In the genomic region with DNA sequence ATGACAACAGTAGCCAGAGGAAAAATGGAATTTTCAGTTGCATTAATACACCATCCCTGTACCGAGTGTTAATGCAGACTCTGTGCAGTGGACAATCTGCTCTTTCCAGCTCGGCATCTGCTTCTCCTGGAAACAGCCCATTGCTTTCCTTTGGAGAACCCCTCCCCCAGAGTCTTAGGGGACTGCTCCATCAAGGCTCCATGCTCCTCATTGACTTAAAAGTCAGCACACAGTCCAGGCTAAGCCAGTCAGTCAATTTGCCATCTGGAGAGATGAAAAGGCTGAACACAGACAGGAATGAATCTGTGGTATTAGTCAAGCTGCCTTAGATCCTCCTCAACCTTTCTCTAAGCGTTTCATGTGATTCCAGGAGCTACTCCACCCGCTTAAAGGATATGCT, we compare ENCODE assay signal across 18 cellular contexts. TPM values are rescaled to one million over a fixed set of nuclear protein-coding genes. Genes with fewer than 3 reads are reported as not detected.
DNase-seq lines count a peak whose midpoint lies in the region; ATAC-seq lines count a peak whose summit lies in the region.
"Had no signal": no experiment of that assay in that cellular context is flagged by ENCODE, and none has a peak within 500 bp of the region (broad histone marks: within the 10 kb centered on the region; RNA-seq: fewer than 3 reads in every experiment).

No MANE protein-coding gene starts in this region.

- no peak for ATAC-seq in effector memory CD8-positive, alpha-beta T cell (replicated peaks)
- ATAC-seq: activated T-cell treated with anti-CD3 and anti-CD28 coated beads, Interleukin-2, amount 50 U/mL, for 4 hours; left ventricle myocardium superior had no signal

- intact Hi-C loops in activated CD4-positive, alpha-beta T cell treated with anti-CD3 and anti-CD28 coated beads, Interleukin-2, amount 10 ng/mL, durations not matched to agents 24 days and 14 days (cut with micrococcal nuclease), result no loop called here

- H3K36me3 Mint-ChIP-seq in effector memory CD8-positive, alpha-beta T cell (ENCODE audit: insufficient read depth), result no peaks in the 10 kb centered on the region
- H3K36me3 Mint-ChIP-seq in activated CD4-positive, alpha-beta T cell treated with anti-CD3 and anti-CD28 coated beads, Interleukin-2, amount 10 ng/mL, durations not matched to agents 24 days and 14 days (ENCODE audit: low read depth), result peaks cover 3% of the 10 kb centered on the region
- H3K36me3 Mint-ChIP-seq: CD14-positive monocyte had no signal

- peak overlapping the region; percentile 2 to 19 for H3K27ac Mint-ChIP-seq in effector memory CD8-positive, alpha-beta T cell
- no peak overlapping the region for H3K27ac Mint-ChIP-seq in activated CD4-positive, alpha-beta T cell treated with anti-CD3 and anti-CD28 coated beads, Interleukin-2, amount 10 ng/mL, durations not matched to agents 24 days and 14 days

- DNase-seq in NCI-H2107 treated with DMSO at 0.1 percent for 48 hours (lab: John Stamatoyannopoulos, UW; ENCODE audit: unreplicated experiment), result peak; percentile 87
- no peak for DNase-seq in NCI-H2107 (lab: John Stamatoyannopoulos, UW)
- peak; percentile 98 for DNase-seq in NCI-H82 (lab: John Stamatoyannopoulos, UW)
- no peak for DNase-seq in effector memory CD8-positive, alpha-beta T cell
- DNase-seq in SW480 (ENCODE audit: low spot score), result no peak
- no peak for DNase-seq in COLO668 (lab: John Stamatoyannopoulos, UW; ENCODE audit: unreplicated experiment)
- DNase-seq in activated CD4-positive, alpha-beta T cell treated with anti-CD3 and anti-CD28 coated beads, Interleukin-2, amount 10 ng/mL, durations not matched to agents 24 days and 14 days, result no peak
- DNase-seq: activated CD4-positive, alpha-beta T cell treated with anti-CD3 and anti-CD28 coated beads, Interleukin-2, amount 50 U/mL, for 48 hours; activated naive CD8-positive, alpha-beta T cell treated with anti-CD3 and anti-CD28 coated beads, Interleukin-2, amount 10 ng/mL, durations not matched to agents 7 days and 5 days; activated T-cell treated with anti-CD3 and anti-CD28 coated beads, Interleukin-2, amount 50 U/mL, for 4 hours; esophagus squamous epithelium; left ventricle myocardium superior; NCI-H2029; pancreas; thyroid gland had no signal

- no peak overlapping the region for H3K4me3 Mint-ChIP-seq in effector memory CD8-positive, alpha-beta T cell
- no peak overlapping the region for H3K4me3 Mint-ChIP-seq in activated CD4-positive, alpha-beta T cell treated with anti-CD3 and anti-CD28 coated beads, Interleukin-2, amount 10 ng/mL, durations not matched to agents 24 days and 14 days
- H3K4me3 Mint-ChIP-seq: activated naive CD8-positive, alpha-beta T cell treated with anti-CD3 and anti-CD28 coated beads, Interleukin-2, amount 10 ng/mL, durations not matched to agents 7 days and 5 days; activated T-cell treated with anti-CD3 and anti-CD28 coated beads, Interleukin-2, amount 50 U/mL, for 4 hours; CD14-positive monocyte had no signal

- H3K9me3 Mint-ChIP-seq in effector memory CD8-positive, alpha-beta T cell, result peaks cover 0 to 4% of the 10 kb centered on the region in 2 donors
- H3K9me3 Mint-ChIP-seq in activated CD4-positive, alpha-beta T cell treated with anti-CD3 and anti-CD28 coated beads, Interleukin-2, amount 10 ng/mL, durations not matched to agents 24 days and 14 days, result no peaks in the 10 kb centered on the region
- H3K9me3 Mint-ChIP-seq: activated T-cell treated with anti-CD3 and anti-CD28 coated beads, Interleukin-2, amount 50 U/mL, for 4 hours; CD14-positive monocyte had no signal

- no peaks in the 10 kb centered on the region for H3K27me3 Mint-ChIP-seq in effector memory CD8-positive, alpha-beta T cell
- H3K27me3 Mint-ChIP-seq in activated CD4-positive, alpha-beta T cell treated with anti-CD3 and anti-CD28 coated beads, Interleukin-2, amount 10 ng/mL, durations not matched to agents 24 days and 14 days, result no peaks in the 10 kb centered on the region
- H3K27me3 Mint-ChIP-seq: activated naive CD8-positive, alpha-beta T cell treated with anti-CD3 and anti-CD28 coated beads, Interleukin-2, amount 10 ng/mL, durations not matched to agents 7 days and 5 days had no signal

- H3K27ac ChIP-seq in temporal lobe (ENCODE audit: low read depth, low read length), result peak overlapping the region; percentile 84
- H3K27ac ChIP-seq: 22Rv1, esophagus squamous epithelium, pancreas, thyroid gland had no signal

- peaks cover 51 to 79% of the 10 kb centered on the region in 2 donors for H3K4me1 Mint-ChIP-seq in effector memory CD8-positive, alpha-beta T cell (ENCODE audit: low read depth in 2 of 2)
- peaks cover 34% of the 10 kb centered on the region for H3K4me1 Mint-ChIP-seq in activated CD4-positive, alpha-beta T cell treated with anti-CD3 and anti-CD28 coated beads, Interleukin-2, amount 10 ng/mL, durations not matched to agents 24 days and 14 days

RNA-seq across cellular contexts. Expression of a gene that starts 20.3 kb away (rescaled TPM):
- total RNA-seq in temporal lobe, result 151 TPM
- total RNA-seq in activated CD4-positive, alpha-beta T cell treated with anti-CD3 and anti-CD28 coated beads, Interleukin-2, amount 10 ng/mL, durations not matched to agents 24 days and 14 days, result 21.8 and 24.3 TPM in 2 replicates

Comparison
In these comparisons a context has a peak if more than half of its experiments do, and no peak if none do; other contexts are left out.
1. DNase-seq: peak in NCI-H2107 treated with DMSO at 0.1 percent for 48 hours (single experiment) and NCI-H82 (single experiment); none in NCI-H2107 (single experiment), effector memory CD8-positive, alpha-beta T cell (0 of 3), SW480 (single experiment), COLO668 (single experiment) and activated CD4-positive, alpha-beta T cell treated with anti-CD3 and anti-CD28 coated beads, Interleukin-2, amount 10 ng/mL, durations not matched to agents 24 days and 14 days (single experiment).